13 cellular contexts compared by ENCODE assay signal in the genomic region with DNA sequence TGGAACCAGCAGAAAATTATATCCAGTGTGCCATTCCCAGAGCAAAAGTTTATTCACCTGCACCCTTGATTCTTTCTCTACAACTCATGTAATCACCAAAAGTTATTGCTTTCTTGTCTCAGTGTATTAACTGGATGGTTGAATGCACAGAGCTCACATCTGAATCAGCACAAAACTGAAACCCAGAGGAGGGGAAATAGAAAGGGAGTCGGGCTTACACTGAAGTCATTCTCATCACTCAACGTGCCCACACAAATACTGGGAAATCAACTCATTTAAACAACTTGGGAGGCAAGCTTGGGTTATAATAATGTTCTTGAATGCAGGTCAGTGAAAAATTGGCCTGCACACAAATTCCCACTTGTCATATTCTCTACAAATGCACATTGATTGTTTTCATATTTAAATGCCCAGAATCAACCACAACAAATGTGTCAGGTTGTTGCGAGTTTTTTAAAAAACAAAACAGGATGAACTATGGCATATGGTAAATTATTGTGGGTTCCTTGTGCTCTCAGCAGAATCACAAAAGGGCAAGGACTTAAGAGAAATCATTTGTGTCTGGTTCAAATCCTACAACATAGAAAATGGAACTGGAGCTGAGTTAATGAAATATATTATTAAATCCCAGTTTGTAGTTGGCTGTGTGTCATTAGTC.
A peak's percentile ranks its signal among the peaks of the same experiment; 100 is the strongest.
DNase-seq lines count a peak whose midpoint lies in the region; ATAC-seq lines count a peak whose summit lies in the region.
"Had no signal": no experiment of that assay in that cellular context is flagged by ENCODE, and none has a peak within 500 bp of the region (broad histone marks: within the 10 kb centered on the region; RNA-seq: fewer than 3 reads in every experiment).

No MANE protein-coding gene starts in this region.

- H3K27ac Mint-ChIP-seq in activated CD8-positive, alpha-beta memory T cell treated with anti-CD3 and anti-CD28 coated beads, Interleukin-2, amount 10 ng/mL, durations not matched to agents 7 days and 5 days, result no peak overlapping the region
- H3K27ac Mint-ChIP-seq: GM23338; T-helper 2 cell treated with Interferon-gamma antibody and Interleukin-4, amounts not matched to agents 5 μg/mL and 100 μg/mL, for 36 hours had no signal

- intact Hi-C loops in Right ventricle myocardium inferior (cut with DNase I), result no loop called here

- no peak overlapping the region for H3K4me3 Mint-ChIP-seq in activated CD8-positive, alpha-beta memory T cell treated with anti-CD3 and anti-CD28 coated beads, Interleukin-2, amount 10 ng/mL, durations not matched to agents 7 days and 5 days
- H3K4me3 Mint-ChIP-seq: central memory CD8-positive, alpha-beta T cell; GM23338; T-helper 2 cell treated with Interferon-gamma antibody and Interleukin-4, amounts not matched to agents 5 μg/mL and 100 μg/mL, for 36 hours had no signal

- ATAC-seq in GM18873 (IDR thresholded peaks at IDR 0.05; ENCODE audit: low FRiP score, unreplicated experiment), result peak; percentile 88
- peak; percentile 100 for ATAC-seq in GM21529 (IDR thresholded peaks at IDR 0.05; ENCODE audit: unreplicated experiment)
- peak; percentile 97 for ATAC-seq in HG03103 (IDR thresholded peaks at IDR 0.05; ENCODE audit: low read depth, unreplicated experiment)
- no peak for ATAC-seq in Right ventricle myocardium inferior
- ATAC-seq in activated CD8-positive, alpha-beta memory T cell treated with anti-CD3 and anti-CD28 coated beads, Interleukin-2, amount 10 ng/mL, durations not matched to agents 7 days and 5 days, result no peak
- ATAC-seq: GM23338 had no signal

- DNase-seq in kidney glomerular epithelial cell (lab: John Stamatoyannopoulos, UW) (peak; percentile 89), anterior cingulate cortex (lab: John Stamatoyannopoulos, UW) (no peak), Right ventricle myocardium inferior (ENCODE audit: missing footprints) (no peak)
- no peak for DNase-seq in effector CD4-positive, alpha-beta T cell
- no peak for DNase-seq in activated CD8-positive, alpha-beta memory T cell treated with anti-CD3 and anti-CD28 coated beads, Interleukin-2, amount 10 ng/mL, durations not matched to agents 7 days and 5 days
- DNase-seq: Calu3, foreskin fibroblast had no signal

- CTCF ChIA-PET in activated CD8-positive, alpha-beta memory T cell treated with anti-CD3 and anti-CD28 coated beads, Interleukin-2, amount 10 ng/mL, durations not matched to agents 7 days and 5 days (lab: Charles Lee), result interaction anchor here (1.4 kb wide), 1 partner anchor 9 kb away, joined by 3 read pairs; no protein-coding TSS in a partner anchor

- peaks cover 2% of the 10 kb centered on the region for H3K36me3 Mint-ChIP-seq in activated CD8-positive, alpha-beta memory T cell treated with anti-CD3 and anti-CD28 coated beads, Interleukin-2, amount 10 ng/mL, durations not matched to agents 7 days and 5 days

- peaks cover 2% of the 10 kb centered on the region for H3K9me3 Mint-ChIP-seq in activated CD8-positive, alpha-beta memory T cell treated with anti-CD3 and anti-CD28 coated beads, Interleukin-2, amount 10 ng/mL, durations not matched to agents 7 days and 5 days (ENCODE audit: low read depth)
- H3K9me3 Mint-ChIP-seq: central memory CD8-positive, alpha-beta T cell; T-helper 2 cell treated with Interferon-gamma antibody and Interleukin-4, amounts not matched to agents 5 μg/mL and 100 μg/mL, for 36 hours had no signal

- H3K4me1 Mint-ChIP-seq in activated CD8-positive, alpha-beta memory T cell treated with anti-CD3 and anti-CD28 coated beads, Interleukin-2, amount 10 ng/mL, durations not matched to agents 7 days and 5 days, result peaks cover 18% of the 10 kb centered on the region
- H3K4me1 Mint-ChIP-seq: central memory CD8-positive, alpha-beta T cell had no signal

- no peaks in the 10 kb centered on the region for H3K27me3 Mint-ChIP-seq in activated CD8-positive, alpha-beta memory T cell treated with anti-CD3 and anti-CD28 coated beads, Interleukin-2, amount 10 ng/mL, durations not matched to agents 7 days and 5 days
- H3K27me3 Mint-ChIP-seq: central memory CD8-positive, alpha-beta T cell had no signal

Comparison
In these comparisons a context has a peak if more than half of its experiments do, and no peak if none do; other contexts are left out.
1. ATAC-seq: peak in GM18873 (single experiment), GM21529 (single experiment) and HG03103 (single experiment); none in Right ventricle myocardium inferior (single experiment) and activated CD8-positive, alpha-beta memory T cell treated with anti-CD3 and anti-CD28 coated beads, Interleukin-2, amount 10 ng/mL, durations not matched to agents 7 days and 5 days (single experiment).